8 cellular contexts compared by ENCODE assay signal in the genomic region with DNA sequence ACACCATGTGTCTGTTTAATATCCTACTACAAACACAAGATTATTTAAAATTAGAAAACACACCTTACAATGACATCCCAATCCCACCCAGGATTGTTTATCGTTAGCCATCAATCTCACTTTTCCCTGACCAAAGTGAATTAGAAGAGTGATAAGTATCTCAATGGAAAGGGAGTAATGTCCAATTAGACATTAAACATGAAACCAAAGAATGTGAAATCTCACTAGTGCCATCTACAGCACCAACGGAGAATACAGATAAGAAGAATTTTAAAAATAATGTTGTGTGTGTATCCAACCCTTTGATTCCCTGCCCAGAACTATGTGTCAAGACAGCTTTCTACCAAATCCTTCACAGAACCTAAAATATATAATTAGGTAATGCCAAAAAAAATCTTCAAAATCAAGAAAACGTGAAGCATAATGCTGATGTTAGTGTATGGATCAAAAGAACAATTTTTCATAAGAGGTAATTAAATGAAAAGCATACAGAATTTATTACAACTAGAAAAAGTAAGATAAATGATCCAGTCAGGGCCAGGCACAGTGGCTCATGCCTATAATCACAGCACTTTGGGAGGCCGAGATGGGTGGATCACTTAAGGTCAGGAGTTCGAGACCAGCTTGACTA.
DNase-seq lines count a peak whose midpoint lies in the region; ATAC-seq, FAIRE-seq and TF ChIP-seq lines count a peak whose summit lies in the region.

No MANE protein-coding gene starts in this region.

- CTCF ChIA-PET in BJ (lab: Yijun Ruan, JAX), result interaction anchor here (0.6 to 1.2 kb wide), 7 partner anchors 10 to 505 kb away, joined by 3 to 4 read pairs (median 3); no protein-coding TSS in a partner anchor

- H3K79me2 ChIP-seq in GM23338 (replicated peaks; ENCODE audit: insufficient read depth), result no peaks in the 10 kb centered on the region

- H3K4me3 Mint-ChIP-seq in GM23338, result no peak overlapping the region

- H3K9me3 Mint-ChIP-seq in GM23338, result no peaks in the 10 kb centered on the region

- H3K27ac Mint-ChIP-seq in GM23338, result no peak overlapping the region

- H3K27me3 ChIP-seq in BJ (ENCODE audit: control insufficient read depth, insufficient read depth, low read length) (no peaks in the 10 kb centered on the region), GM23338 (ENCODE audit: insufficient read depth) (no peaks in the 10 kb centered on the region), foreskin keratinocyte (no peaks in the 10 kb centered on the region)

- H3K4me1 Mint-ChIP-seq in GM23338, result peaks cover 6% of the 10 kb centered on the region; the same call in 2 of the 3 replicates

- no peak for FAIRE-seq in RCC 7860 (lab: Jason Lieb, UNC)

- H3K36me3 ChIP-seq in BJ (ENCODE audit: control insufficient read depth, insufficient read depth, low read length) (no peaks in the 10 kb centered on the region), GM23338 (ENCODE audit: insufficient read depth) (no peaks in the 10 kb centered on the region)

- no peak overlapping the region for H2AFZ ChIP-seq in GM23338

- no peak overlapping the region for H3K4me2 ChIP-seq in GM23338

- DNase-seq in BJ (ENCODE audit: low read depth), result peak; percentile 14
- DNase-seq in GM23338 (ENCODE audit: low spot score), result peak; percentile 33
- DNase-seq in RCC 7860 (ENCODE audit: low spot score), result peak; percentile 27
- DNase-seq in foreskin keratinocyte, result peak in 1 of 2 donors; percentile 30
- peak; percentile 45 for DNase-seq in stromal cell of bone marrow (ENCODE audit: low read depth)
- DNase-seq in T1000 (lab: John Stamatoyannopoulos, UW), result no peak

- ATAC-seq in GM23338 (no peak), foreskin keratinocyte (peak; percentile 41), HG03469 (IDR thresholded peaks at IDR 0.05; ENCODE audit: unreplicated experiment) (no peak)
- ATAC-seq in activated CD4-positive, CD25-positive, alpha-beta regulatory T cell treated with anti-CD3 and anti-CD28 coated beads, Interleukin-2, amount 50 U/mL, for 24 hours, result no peak

- no peaks in the 10 kb centered on the region for H3F3A ChIP-seq in GM23338 (replicated peaks; ENCODE audit: low read depth)

- no peaks in the 10 kb centered on the region for H3K36me3 Mint-ChIP-seq in GM23338 (ENCODE audit: low read depth)

- no peaks in the 10 kb centered on the region for H3K9me2 ChIP-seq in GM23338 (ENCODE audit: insufficient read depth)

- H3K4me1 ChIP-seq in GM23338 (ENCODE audit: insufficient read depth) (peaks cover 4% of the 10 kb centered on the region; the same call in 1 of the 2 replicates), foreskin keratinocyte (peaks cover 4% of the 10 kb centered on the region)

- no peak overlapping the region for H3K4me3 ChIP-seq in BJ (ENCODE audit: low read depth, low read length)
- no peak overlapping the region for H3K4me3 ChIP-seq in GM23338

- H3K27me3 Mint-ChIP-seq in GM23338 (ENCODE audit: insufficient read depth, low read depth, poor library complexity), result no peaks in the 10 kb centered on the region

- POLR2A ChIA-PET in BJ (lab: Charles Lee), result no interaction called here

- no peak overlapping the region for H3K27ac ChIP-seq in GM23338 (ENCODE audit: low read depth)
- no peak overlapping the region for H3K27ac ChIP-seq in foreskin keratinocyte

- H4K20me1 ChIP-seq in GM23338 (replicated peaks; ENCODE audit: insufficient read depth), result no peaks in the 10 kb centered on the region

- peak; percentile 65 for TF ChIP-seq CTCF in BJ (IDR thresholded peaks at IDR 0.05; ENCODE audit: insufficient read depth, low read depth, low read length)
- peak; percentile 52 to 70 for TF ChIP-seq CTCF in GM23338 (conservative IDR thresholded peaks at IDR 0.05; ENCODE audit: low read depth in 2 of 2)
- peak; percentile 75 for TF ChIP-seq CTCF in foreskin keratinocyte (conservative IDR thresholded peaks at IDR 0.05)

TF ChIP-seq in GM23338, 12 proteins besides CTCF, POLR2A, EP300 and RAD21 (continues in another document):
- no peak for TF ChIP-seq STAT1 (IDR thresholded peaks at IDR 0.05; ENCODE audit: unreplicated experiment)
- no peak for TF ChIP-seq NANOG (IDR thresholded peaks at IDR 0.05; ENCODE audit: borderline replicate concordance)
- TF ChIP-seq ZNF331 (CRISPR knock-in tag; IDR thresholded peaks at IDR 0.05; ENCODE audit: low read depth), result no peak
- no peak for TF ChIP-seq EZH2phosphoT487 (IDR thresholded peaks at IDR 0.05; ENCODE audit: unreplicated experiment)
- no peak for TF ChIP-seq JUNB (IDR thresholded peaks at IDR 0.05; ENCODE audit: unreplicated experiment)
- TF ChIP-seq EZH2 (IDR thresholded peaks at IDR 0.05; ENCODE audit: low read depth, unreplicated experiment), result no peak
- no peak for TF ChIP-seq CREB1 (CRISPR knock-in tag; IDR thresholded peaks at IDR 0.05; ENCODE audit: low read depth)
- TF ChIP-seq, protein P1, sequence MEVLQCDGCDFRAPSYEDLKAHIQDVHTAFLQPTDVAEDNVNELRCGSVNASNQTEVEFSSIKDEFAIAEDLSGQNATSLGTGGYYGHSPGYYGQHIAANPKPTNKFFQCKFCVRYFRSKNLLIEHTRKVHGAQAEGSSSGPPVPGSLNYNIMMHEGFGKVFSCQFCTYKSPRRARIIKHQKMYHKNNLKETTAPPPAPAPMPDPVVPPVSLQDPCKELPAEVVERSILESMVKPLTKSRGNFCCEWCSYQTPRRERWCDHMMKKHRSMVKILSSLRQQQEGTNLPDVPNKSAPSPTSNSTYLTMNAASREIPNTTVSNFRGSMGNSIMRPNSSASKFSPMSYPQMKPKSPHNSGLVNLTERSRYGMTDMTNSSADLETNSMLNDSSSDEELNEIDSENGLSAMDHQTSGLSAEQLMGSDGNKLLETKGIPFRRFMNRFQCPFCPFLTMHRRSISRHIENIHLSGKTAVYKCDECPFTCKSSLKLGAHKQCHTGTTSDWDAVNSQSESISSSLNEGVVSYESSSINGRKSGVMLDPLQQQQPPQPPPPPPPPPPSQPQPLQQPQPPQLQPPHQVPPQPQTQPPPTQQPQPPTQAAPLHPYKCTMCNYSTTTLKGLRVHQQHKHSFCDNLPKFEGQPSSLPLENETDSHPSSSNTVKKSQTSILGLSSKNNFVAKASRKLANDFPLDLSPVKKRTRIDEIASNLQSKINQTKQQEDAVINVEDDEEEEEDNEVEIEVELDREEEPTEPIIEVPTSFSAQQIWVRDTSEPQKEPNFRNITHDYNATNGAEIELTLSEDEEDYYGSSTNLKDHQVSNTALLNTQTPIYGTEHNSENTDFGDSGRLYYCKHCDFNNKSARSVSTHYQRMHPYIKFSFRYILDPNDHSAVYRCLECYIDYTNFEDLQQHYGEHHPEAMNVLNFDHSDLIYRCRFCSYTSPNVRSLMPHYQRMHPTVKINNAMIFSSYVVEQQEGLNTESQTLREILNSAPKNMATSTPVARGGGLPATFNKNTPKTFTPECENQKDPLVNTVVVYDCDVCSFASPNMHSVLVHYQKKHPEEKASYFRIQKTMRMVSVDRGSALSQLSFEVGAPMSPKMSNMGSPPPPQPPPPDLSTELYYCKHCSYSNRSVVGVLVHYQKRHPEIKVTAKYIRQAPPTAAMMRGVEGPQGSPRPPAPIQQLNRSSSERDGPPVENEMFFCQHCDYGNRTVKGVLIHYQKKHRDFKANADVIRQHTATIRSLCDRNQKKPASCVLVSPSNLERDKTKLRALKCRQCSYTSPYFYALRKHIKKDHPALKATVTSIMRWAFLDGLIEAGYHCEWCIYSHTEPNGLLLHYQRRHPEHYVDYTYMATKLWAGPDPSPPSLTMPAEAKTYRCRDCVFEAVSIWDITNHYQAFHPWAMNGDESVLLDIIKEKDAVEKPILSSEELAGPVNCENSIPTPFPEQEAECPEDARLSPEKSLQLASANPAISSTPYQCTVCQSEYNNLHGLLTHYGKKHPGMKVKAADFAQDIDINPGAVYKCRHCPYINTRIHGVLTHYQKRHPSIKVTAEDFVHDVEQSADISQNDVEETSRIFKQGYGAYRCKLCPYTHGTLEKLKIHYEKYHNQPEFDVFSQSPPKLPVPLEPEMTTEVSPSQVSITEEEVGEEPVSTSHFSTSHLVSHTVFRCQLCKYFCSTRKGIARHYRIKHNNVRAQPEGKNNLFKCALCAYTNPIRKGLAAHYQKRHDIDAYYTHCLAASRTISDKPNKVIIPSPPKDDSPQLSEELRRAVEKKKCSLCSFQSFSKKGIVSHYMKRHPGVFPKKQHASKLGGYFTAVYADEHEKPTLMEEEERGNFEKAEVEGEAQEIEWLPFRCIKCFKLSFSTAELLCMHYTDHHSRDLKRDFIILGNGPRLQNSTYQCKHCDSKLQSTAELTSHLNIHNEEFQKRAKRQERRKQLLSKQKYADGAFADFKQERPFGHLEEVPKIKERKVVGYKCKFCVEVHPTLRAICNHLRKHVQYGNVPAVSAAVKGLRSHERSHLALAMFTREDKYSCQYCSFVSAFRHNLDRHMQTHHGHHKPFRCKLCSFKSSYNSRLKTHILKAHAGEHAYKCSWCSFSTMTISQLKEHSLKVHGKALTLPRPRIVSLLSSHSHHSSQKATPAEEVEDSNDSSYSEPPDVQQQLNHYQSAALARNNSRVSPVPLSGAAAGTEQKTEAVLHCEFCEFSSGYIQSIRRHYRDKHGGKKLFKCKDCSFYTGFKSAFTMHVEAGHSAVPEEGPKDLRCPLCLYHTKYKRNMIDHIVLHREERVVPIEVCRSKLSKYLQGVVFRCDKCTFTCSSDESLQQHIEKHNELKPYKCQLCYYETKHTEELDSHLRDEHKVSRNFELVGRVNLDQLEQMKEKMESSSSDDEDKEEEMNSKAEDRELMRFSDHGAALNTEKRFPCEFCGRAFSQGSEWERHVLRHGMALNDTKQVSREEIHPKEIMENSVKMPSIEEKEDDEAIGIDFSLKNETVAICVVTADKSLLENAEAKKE (CRISPR knock-in tag; IDR thresholded peaks at IDR 0.05), result no peak
- no peak for TF ChIP-seq ZNF114 (CRISPR knock-in tag; IDR thresholded peaks at IDR 0.05)
